ENCODE assay signal across 17 cellular contexts in the genomic region with DNA sequence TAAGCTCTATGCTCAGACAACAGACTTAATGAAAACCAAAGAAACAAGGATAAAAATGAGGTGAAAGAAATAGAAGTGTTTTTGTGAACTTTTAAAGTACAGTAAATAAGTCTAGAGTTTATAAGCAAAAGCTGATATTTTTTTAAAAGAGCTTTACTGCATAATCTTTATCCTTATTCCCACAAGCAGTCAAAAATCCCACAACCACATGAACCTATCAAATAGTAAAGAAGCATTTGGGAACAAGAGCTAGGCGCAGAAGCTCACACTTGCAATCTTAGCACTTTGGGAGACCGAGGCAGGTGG.
DNase-seq lines count a peak whose midpoint lies in the region; ATAC-seq, FAIRE-seq and TF ChIP-seq lines count a peak whose summit lies in the region.
"Had no signal": no experiment of that assay in that cellular context is flagged by ENCODE, and none has a peak within 500 bp of the region (broad histone marks: within the 10 kb centered on the region; RNA-seq: fewer than 3 reads in every experiment).

No MANE protein-coding gene starts in this region.

- H3K27ac Mint-ChIP-seq in mesothelial cell of epicardium: peak overlapping the region; percentile 97
- H3K27ac Mint-ChIP-seq: dendritic cell treated with granulocyte-macrophage colony-stimulating factor and Interleukin-4, amounts not matched to agents 40 ng/mL and 50 ng/mL, for 4 days had no signal

- no peak overlapping the region for H3K4me3 Mint-ChIP-seq in mesothelial cell of epicardium
- H3K4me3 Mint-ChIP-seq: dendritic cell treated with granulocyte-macrophage colony-stimulating factor and Interleukin-4, amounts not matched to agents 40 ng/mL and 50 ng/mL, for 4 days had no signal

- FAIRE-seq in HTR-8/SVneo (lab: Jason Lieb, UNC): no peak

- no peak overlapping the region for H3K9ac ChIP-seq in colonic mucosa (ENCODE audit: low read depth in 2 of 2, low read length in 2 of 2)
- H3K9ac ChIP-seq: GM23248 had no signal

- no peaks in the 10 kb centered on the region for H3K9me3 ChIP-seq in left ventricle myocardium inferior (replicated peaks)
- H3K9me3 ChIP-seq in colonic mucosa: no peaks in the 10 kb centered on the region
- H3K9me3 ChIP-seq: breast epithelium, tibial artery had no signal

- H3K27ac ChIP-seq in left ventricle myocardium inferior (replicated peaks) (peak overlapping the region; percentile 62), colonic mucosa (peak overlapping the region; percentile 67)
- H3K27ac ChIP-seq: breast epithelium, GM23248 had no signal

- H3K27me3 ChIP-seq in left ventricle myocardium inferior (ENCODE audit: low read depth) (no peaks in the 10 kb centered on the region), colonic mucosa (no peaks in the 10 kb centered on the region)
- H3K27me3 ChIP-seq: breast epithelium had no signal

- H3K36me3 ChIP-seq in left ventricle myocardium inferior: no peaks in the 10 kb centered on the region
- H3K36me3 ChIP-seq in colonic mucosa: no peaks in the 10 kb centered on the region
- H3K36me3 ChIP-seq: breast epithelium, tibial artery had no signal

- no peaks in the 10 kb centered on the region for H3K27me3 Mint-ChIP-seq in mesothelial cell of epicardium (ENCODE audit: low read depth)

- peaks cover 6% of the 10 kb centered on the region for H3K9me3 Mint-ChIP-seq in mesothelial cell of epicardium
- H3K9me3 Mint-ChIP-seq: dendritic cell treated with granulocyte-macrophage colony-stimulating factor and Interleukin-4, amounts not matched to agents 40 ng/mL and 50 ng/mL, for 4 days had no signal

- peaks cover 2% of the 10 kb centered on the region for H3K36me3 Mint-ChIP-seq in mesothelial cell of epicardium

- ATAC-seq in left ventricle myocardium superior (no peak), GM18511 (IDR thresholded peaks at IDR 0.05; ENCODE audit: unreplicated experiment) (no peak)
- ATAC-seq: activated CD4-positive, CD25-positive, alpha-beta regulatory T cell treated with anti-CD3 and anti-CD28 coated beads, Interleukin-2, amount 50 U/mL, for 24 hours had no signal

- intact Hi-C loops in left ventricle myocardium inferior (cut with micrococcal nuclease) (loop anchor here (5.0 kb wide), 1 partner anchor 104 kb away; the partner anchor contains the start of gene TJP1), left ventricle myocardium superior (cut with micrococcal nuclease) (loop anchor here (5.0 to 10.0 kb wide), 2 partner anchors 121 to 179 kb away; no protein-coding TSS in a partner anchor), colonic mucosa (cut with DNase I) (no loop called here)

- TF ChIP-seq CTCF in left ventricle myocardium inferior (IDR thresholded peaks at IDR 0.05; ENCODE audit: borderline replicate concordance) (no peak), colonic mucosa (IDR thresholded peaks at IDR 0.05) (no peak), mesothelial cell of epicardium (IDR thresholded peaks at IDR 0.05; ENCODE audit: unreplicated experiment) (no peak)

- DNase-seq in left ventricle myocardium inferior (no peak), left ventricle myocardium superior (no peak), colonic mucosa (no peak), mesothelial cell of epicardium (ENCODE audit: low spot score in 2 of 2, unreplicated experiment in 2 of 2) (no peak), NCI-H1048 (lab: John Stamatoyannopoulos, UW) (no peak), HTR-8/SVneo (ENCODE audit: insufficient read length, low spot score) (no peak), NCI-H146 (lab: John Stamatoyannopoulos, UW) (no peak)
- DNase-seq: activated naive CD4-positive, alpha-beta T cell treated with Interleukin-2 at 50 U/mL for 16 hours; hippocampal formation; NCI-H2107 had no signal

- peaks cover 25% of the 10 kb centered on the region for H3K4me1 ChIP-seq in left ventricle myocardium inferior
- peaks cover 8% of the 10 kb centered on the region for H3K4me1 ChIP-seq in colonic mucosa
- H3K4me1 ChIP-seq: breast epithelium had no signal

- H3K4me3 ChIP-seq in left ventricle myocardium inferior (no peak overlapping the region), colonic mucosa (no peak overlapping the region)
- H3K4me3 ChIP-seq: breast epithelium, GM23248, lung, tibial artery had no signal

- H3K4me1 Mint-ChIP-seq in mesothelial cell of epicardium: peaks cover 45% of the 10 kb centered on the region
